ENCODE assay signal across 13 cellular contexts in the genomic region with DNA sequence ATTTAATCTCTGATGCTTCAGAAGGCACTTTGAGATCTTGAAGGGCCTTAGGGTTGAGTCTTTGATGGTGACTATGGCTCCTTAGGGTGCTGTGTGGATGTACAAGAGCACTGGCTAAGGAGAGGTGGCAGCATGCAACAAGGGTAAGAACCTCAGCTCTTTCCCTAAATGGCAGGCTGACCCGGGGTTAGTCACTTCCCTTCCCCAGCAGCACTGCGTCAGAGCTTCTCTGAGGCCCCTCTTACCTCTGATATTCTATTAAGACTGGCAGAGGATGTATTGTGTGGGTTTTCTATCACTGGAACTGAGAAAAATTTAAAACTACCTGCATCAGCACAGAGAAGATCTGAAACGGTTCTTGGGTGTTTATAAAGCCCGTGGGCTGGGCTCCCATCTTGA. TPM values are rescaled to one million over a fixed set of nuclear protein-coding genes. Genes with fewer than 3 reads are reported as not detected.
DNase-seq lines count a peak whose midpoint lies in the region; FAIRE-seq and TF ChIP-seq lines count a peak whose summit lies in the region.
"Had no signal": no experiment of that assay in that cellular context is flagged by ENCODE, and none has a peak within 500 bp of the region (broad histone marks: within the 10 kb centered on the region; RNA-seq: fewer than 3 reads in every experiment).

No MANE protein-coding gene starts in this region.

- FAIRE-seq in bronchial epithelial cell (lab: Jason Lieb, UNC) (no peak), small intestine (lab: Jason Lieb, UNC) (no peak)

- H3K36me3 ChIP-seq in bronchial epithelial cell (ENCODE audit: control insufficient read depth, insufficient read depth, low read length) = peaks cover 18% of the 10 kb centered on the region
- H3K36me3 ChIP-seq in small intestine (ENCODE audit: control insufficient read depth in 2 of 2, insufficient read depth in 2 of 2, low read length in 2 of 2) = peaks cover 0 to 16% of the 10 kb centered on the region in 2 donors
- H3K36me3 ChIP-seq: WERI-Rb-1 had no signal

- H3K27ac ChIP-seq in small intestine (ENCODE audit: low read depth in 1 of 2, low read length in 1 of 2) = peak overlapping the region; percentile 47 to 61
- H3K27ac ChIP-seq: WERI-Rb-1 had no signal

- H3K4me3 ChIP-seq in bronchial epithelial cell (ENCODE audit: low read depth, low read length) (no peak overlapping the region), small intestine (ENCODE audit: low read depth in 1 of 2, low read length in 2 of 2) (no peak overlapping the region)

- no peak for TF ChIP-seq CTCF in bronchial epithelial cell (IDR thresholded peaks at IDR 0.05; ENCODE audit: insufficient read depth, low read length, severe bottlenecking)

- no peaks in the 10 kb centered on the region for H3K9me3 ChIP-seq in small intestine (ENCODE audit: control insufficient read depth, low read depth)

- H3K27me3 ChIP-seq in bronchial epithelial cell (ENCODE audit: control insufficient read depth, insufficient read depth, low read length) = no peaks in the 10 kb centered on the region
- H3K27me3 ChIP-seq in small intestine (ENCODE audit: control insufficient read depth in 2 of 2, insufficient read depth in 2 of 2, low read length in 2 of 2) = no peaks in the 10 kb centered on the region

- 51 to 60% (median 55%) methylated on average over 4 of the region's 4 CpGs for WGBS in small intestine, 3 donors

- peak; percentile 41 for DNase-seq in EL
- peak; percentile 96 for DNase-seq in OCI-M1 (lab: John Stamatoyannopoulos, UW)
- DNase-seq in bronchial epithelial cell (ENCODE audit: low read depth) = peak; percentile 86
- DNase-seq in small intestine = no peak
- no peak for DNase-seq in NOMO-1 treated with DMSO at 0.1 percent for 48 hours (lab: John Stamatoyannopoulos, UW; ENCODE audit: unreplicated experiment)
- DNase-seq in central memory CD4-positive, alpha-beta T cell = no peak
- no peak for DNase-seq in nucleus accumbens (lab: John Stamatoyannopoulos, UW)
- DNase-seq: CD4-positive, alpha-beta memory T cell; NCI-H1436; NCI-H446; stimulated activated CD4-positive, alpha-beta T cell treated with anti-CD3 and anti-CD28 coated beads, Interleukin-2, amount 100 ng/mL, for 24 hours; WERI-Rb-1 had no signal

- peaks cover 16 to 23% of the 10 kb centered on the region in 2 donors for H3K4me1 ChIP-seq in small intestine (ENCODE audit: control insufficient read depth in 2 of 2, insufficient read depth in 1 of 2, low read depth in 1 of 2, low read length in 1 of 2)

RNA-seq across cellular contexts. Expression of gene C1orf116, which starts 11.8 kb away (rescaled TPM):
- total RNA-seq in bronchial epithelial cell = 20.0 and 29.6 TPM in 2 replicates
- 10 to 100 TPM in 2 of 3 donors, 1 to 10 TPM in 1; 9.8 to 29.7 (median 18.9) TPM for polyA plus RNA-seq in small intestine
- polyA plus RNA-seq: CD4-positive, alpha-beta memory T cell had no signal

RNA-seq across cellular contexts. Expression of gene YOD1, which starts 30.3 kb away (rescaled TPM):
- 12.8 and 15.3 TPM in 2 replicates for total RNA-seq in bronchial epithelial cell
- polyA plus RNA-seq in small intestine = 1 to 10 TPM; 1.9 to 2.7 (median 2.7) TPM

RNA-seq across cellular contexts. Expression of gene PFKFB2, which starts 32.4 kb away (rescaled TPM):
- 36.9 and 63.2 TPM in 2 replicates for total RNA-seq in bronchial epithelial cell
- polyA plus RNA-seq in small intestine = 10 to 100 TPM; 20.0 to 38.5 (median 23.4) TPM

RNA-seq across cellular contexts. Expression of gene FCAMR, which starts 50.4 kb away (rescaled TPM):
- not detected in 2 replicates for total RNA-seq in bronchial epithelial cell
- polyA plus RNA-seq in small intestine = 1 to 10 TPM in 1 of 3 donors, under 1 TPM in 2; 0.54 to 4.5 (median 0.67) TPM
- total RNA-seq: CD4-positive, alpha-beta memory T cell; kidney epithelial cell had no signal
- polyA plus RNA-seq: CD4-positive, alpha-beta memory T cell had no signal

Comparison
In these comparisons a context has a peak if more than half of its experiments do, and no peak if none do; other contexts are left out.
1. DNase-seq: peak in EL (single experiment), OCI-M1 (single experiment) and bronchial epithelial cell (single experiment); none in small intestine (single experiment), NOMO-1 treated with DMSO at 0.1 percent for 48 hours (single experiment), central memory CD4-positive, alpha-beta T cell (single experiment) and nucleus accumbens (0 of 56).